9 cellular contexts compared by ENCODE assay signal in the genomic region with DNA sequence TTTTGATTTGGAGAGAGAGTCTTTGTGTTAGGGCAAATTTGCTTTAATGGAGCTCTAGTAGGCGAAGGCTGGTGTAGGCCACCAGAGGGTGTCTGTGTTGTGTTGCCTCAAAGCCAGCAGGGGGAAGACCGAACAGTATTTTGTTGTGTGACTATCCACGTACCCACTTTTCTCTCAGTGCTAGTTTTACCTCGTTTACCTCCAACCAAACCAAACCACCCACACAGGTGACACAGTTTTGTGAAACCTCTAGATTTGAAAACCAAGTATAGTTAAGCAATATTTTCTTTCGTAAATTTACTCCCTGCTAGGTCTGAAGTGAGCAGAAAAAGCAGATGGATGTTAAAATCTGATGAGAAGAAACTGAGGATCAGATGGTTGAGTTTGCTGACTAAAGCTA. TPM values are rescaled to one million over a fixed set of nuclear protein-coding genes. Genes with fewer than 3 reads are reported as not detected.
DNase-seq lines count a peak whose midpoint lies in the region; ATAC-seq and TF ChIP-seq lines count a peak whose summit lies in the region.
"Had no signal": no experiment of that assay in that cellular context is flagged by ENCODE, and none has a peak within 500 bp of the region (broad histone marks: within the 10 kb centered on the region; RNA-seq: fewer than 3 reads in every experiment).

No MANE protein-coding gene starts in this region.

- TF ChIP-seq CTCF in Peyer's patch (IDR thresholded peaks at IDR 0.05) (peak; percentile 16 to 95 (median 74)), ovary (IDR thresholded peaks at IDR 0.05) (peak; percentile 50 to 93 (median 81)), type B pancreatic cell (conservative IDR thresholded peaks at IDR 0.05) (peak; percentile 87)

- TF ChIP-seq EP300 in ovary (IDR thresholded peaks at IDR 0.05) = no peak

- H3K36me3 Mint-ChIP-seq in type B pancreatic cell = peaks cover 7% of the 10 kb centered on the region
- H3K36me3 Mint-ChIP-seq: IgD-negative memory B cell had no signal

- TF ChIP-seq POLR2A in Peyer's patch (IDR thresholded peaks at IDR 0.05) = no peak
- no peak for TF ChIP-seq POLR2A in ovary (IDR thresholded peaks at IDR 0.05)

- ATAC-seq in GM19025 (IDR thresholded peaks at IDR 0.05; ENCODE audit: low read depth, unreplicated experiment) = peak; percentile 76

- WGBS in ovary, 3 donors = 17 to 20% (median 19%) methylated on average over 5 of the region's 5 CpGs

- no peak overlapping the region for H3K4me3 Mint-ChIP-seq in type B pancreatic cell
- H3K4me3 Mint-ChIP-seq: IgD-negative memory B cell had no signal

- H3K27ac ChIP-seq in Peyer's patch (peak overlapping the region in 1 of 4 donors; percentile 53), ovary (peak overlapping the region in 1 of 2 donors; percentile 59)

- no peaks in the 10 kb centered on the region for H3K27me3 ChIP-seq in Peyer's patch
- no peaks in the 10 kb centered on the region for H3K27me3 ChIP-seq in ovary

- H3K4me3 ChIP-seq in Peyer's patch (no peak overlapping the region), ovary (no peak overlapping the region)

- peaks cover 8% of the 10 kb centered on the region for H3K4me1 Mint-ChIP-seq in type B pancreatic cell (ENCODE audit: unreplicated experiment)

- H3K36me3 ChIP-seq in Peyer's patch = peaks cover 0 to 66% (median 0%) of the 10 kb centered on the region in 3 donors
- H3K36me3 ChIP-seq in ovary = no peaks in the 10 kb centered on the region

- DNase-seq in AG20443 (ENCODE audit: low spot score) (peak; percentile 82), HuH-7.5 (ENCODE audit: low spot score) (peak; percentile 71), Peyer's patch (peak in 2 of 3 donors; percentile 18 to 71), globus pallidus (ENCODE audit: low spot score) (peak; percentile 84), ovary (peak; percentile 53 to 66 (median 61)), type B pancreatic cell (ENCODE audit: extremely low spot score, unreplicated experiment) (no peak)
- DNase-seq in activated naive CD4-positive, alpha-beta T cell treated with Interleukin-2 at 50 U/mL for 16 hours = peak; percentile 50

- H3K9me3 ChIP-seq in Peyer's patch (no peaks in the 10 kb centered on the region), ovary (no peaks in the 10 kb centered on the region)

- no peaks in the 10 kb centered on the region for H3K9me3 Mint-ChIP-seq in type B pancreatic cell
- H3K9me3 Mint-ChIP-seq: IgD-negative memory B cell had no signal

- H3K27me3 Mint-ChIP-seq in type B pancreatic cell = no peaks in the 10 kb centered on the region
- H3K27me3 Mint-ChIP-seq: IgD-negative memory B cell had no signal

- intact Hi-C loops in ovary (cut with DNase I) = loop anchor here (1.0 to 10.0 kb wide), 4 partner anchors 133 to 201 kb away; partner anchors contain the start of gene ATP5MC2 (in 2 of the 4)

- peak overlapping the region; percentile 81 for H3K27ac Mint-ChIP-seq in type B pancreatic cell

- no peaks in the 10 kb centered on the region for H3K4me1 ChIP-seq in Peyer's patch
- H3K4me1 ChIP-seq in ovary (ENCODE audit: insufficient read depth) = peaks cover 5% of the 10 kb centered on the region

RNA-seq across cellular contexts. Expression of gene NPFF, which starts 36.3 kb away (rescaled TPM):
- not detected for total RNA-seq in Peyer's patch
- 1 to 10 TPM in 1 of 7 donors, under 1 TPM in 1, not detected in 5; 0.68 to 1.1 TPM for total RNA-seq in ovary
- not detected for polyA plus RNA-seq in ovary
- not detected in 2 replicates for total RNA-seq in type B pancreatic cell (ENCODE audit: low replicate concordance)
- polyA plus RNA-seq: IgD-negative memory B cell had no signal

RNA-seq across cellular contexts. Expression of gene TARBP2, which starts 42.5 kb away (rescaled TPM):
- total RNA-seq in Peyer's patch = 10 to 100 TPM; 25.7 to 30.3 (median 27.2) TPM
- total RNA-seq in ovary = 10 to 100 TPM; 14.1 to 25.6 (median 21.9) TPM
- polyA plus RNA-seq in ovary = 10 to 100 TPM in 1 of 2 donors, 1 to 10 TPM in 1; 9.8 to 19.9 TPM
- total RNA-seq in type B pancreatic cell (ENCODE audit: low replicate concordance) = 46.4 and 52.3 TPM in 2 replicates

RNA-seq across cellular contexts. Expression of gene MAP3K12, which starts 44.3 kb away (rescaled TPM):
- 10 to 100 TPM in 3 of 4 donors, 1 to 10 TPM in 1; 6.5 to 44.6 (median 11.6) TPM for total RNA-seq in Peyer's patch
- total RNA-seq in ovary = 10 to 100 TPM; 19.5 to 53.2 (median 30.8) TPM
- 10 to 100 TPM; 19.5 to 33.4 TPM for polyA plus RNA-seq in ovary
- total RNA-seq in type B pancreatic cell (ENCODE audit: low replicate concordance) = 10.6 and 31.6 TPM in 2 replicates
